8 cellular contexts compared by ENCODE assay signal in the genomic region with DNA sequence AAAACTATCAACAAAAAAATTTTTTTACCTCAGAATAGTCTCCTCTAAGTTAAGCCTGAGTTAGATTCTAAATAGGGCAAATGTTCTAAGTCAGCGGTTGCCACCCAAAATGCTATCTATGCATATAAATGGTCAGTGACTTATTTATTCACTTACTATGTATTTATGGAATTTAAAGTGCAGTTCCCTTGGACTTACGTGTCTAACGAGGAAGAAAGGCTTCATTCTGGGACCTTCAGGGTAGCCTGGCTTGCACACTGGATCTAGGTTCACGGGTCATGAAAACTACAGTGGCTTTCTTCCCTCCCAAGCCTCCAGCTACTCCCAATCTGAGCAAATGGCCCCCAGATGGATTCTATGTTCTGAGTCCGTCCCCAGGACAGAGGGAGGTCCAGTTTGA.
A peak's percentile ranks its signal among the peaks of the same experiment; 100 is the strongest.
DNase-seq lines count a peak whose midpoint lies in the region; ATAC-seq and TF ChIP-seq lines count a peak whose summit lies in the region.

No MANE protein-coding gene starts in this region.

- H2BK5ac ChIP-seq in trophoblast cell (ENCODE audit: low read depth, low read length, poor library complexity): no peak overlapping the region

- no peak overlapping the region for H3K4me2 ChIP-seq in trophoblast cell (ENCODE audit: low read length)

- no peaks in the 10 kb centered on the region for H3K9me3 Mint-ChIP-seq in Calu3 (ENCODE audit: low read depth, unreplicated experiment)

- no peaks in the 10 kb centered on the region for H3K27me3 Mint-ChIP-seq in Calu3 (ENCODE audit: unreplicated experiment)

- H3K4ac ChIP-seq in trophoblast cell (ENCODE audit: low read depth, low read length): no peak overlapping the region

- TF ChIP-seq CTCF in Calu3 (IDR thresholded peaks at IDR 0.05; ENCODE audit: unreplicated experiment) (no peak), Panc1 (IDR thresholded peaks at IDR 0.05) (no peak)

- no peak overlapping the region for H4K12ac ChIP-seq in trophoblast cell (ENCODE audit: low read depth, low read length)

- no peaks in the 10 kb centered on the region for H3K27me3 ChIP-seq in Panc1 (ENCODE audit: control insufficient read depth, insufficient read depth, low read length)
- no peaks in the 10 kb centered on the region for H3K27me3 ChIP-seq in effector memory CD4-positive, alpha-beta T cell (replicated peaks; ENCODE audit: control insufficient read depth, insufficient read depth, low read length, poor library complexity, severe bottlenecking)
- H3K27me3 ChIP-seq in trophoblast cell (ENCODE audit: insufficient read depth, low read length): no peaks in the 10 kb centered on the region
- no peaks in the 10 kb centered on the region for H3K27me3 ChIP-seq in MG63

- H3K36me3 Mint-ChIP-seq in Calu3 (ENCODE audit: insufficient read depth, unreplicated experiment): peaks cover 14% of the 10 kb centered on the region

- ATAC-seq in Panc1: no peak

- H3K79me2 ChIP-seq in trophoblast cell (ENCODE audit: control insufficient read depth, insufficient read depth, low read length, poor library complexity): no peaks in the 10 kb centered on the region

- POLR2A ChIA-PET in Panc1 (lab: Charles Lee): no interaction called here

- no peak overlapping the region for H2AFZ ChIP-seq in trophoblast cell (ENCODE audit: insufficient read depth, low read length, poor library complexity)

- H3K9ac ChIP-seq in trophoblast cell (ENCODE audit: low read length): no peak overlapping the region

- peak overlapping the region; percentile 25 for H4K91ac ChIP-seq in trophoblast cell (ENCODE audit: low read depth, low read length)

- no peak overlapping the region for H4K8ac ChIP-seq in trophoblast cell (ENCODE audit: low read depth, low read length)

- H3K79me1 ChIP-seq in trophoblast cell (ENCODE audit: low read length): peaks cover 23% of the 10 kb centered on the region

- no peak overlapping the region for H2BK120ac ChIP-seq in trophoblast cell (ENCODE audit: insufficient read depth, low read length, poor library complexity)

- H3K4me1 ChIP-seq in Panc1 (ENCODE audit: control insufficient read depth, insufficient read depth, low read length): peaks cover 69% of the 10 kb centered on the region
- H3K4me1 ChIP-seq in effector memory CD4-positive, alpha-beta T cell (ENCODE audit: control insufficient read depth, insufficient read depth, low read length, poor library complexity, severe bottlenecking): peaks cover 41% of the 10 kb centered on the region
- peaks cover 12 to 20% of the 10 kb centered on the region in 2 experiments for H3K4me1 ChIP-seq in trophoblast cell (ENCODE audit: control insufficient read depth in 1 of 2, insufficient read depth in 2 of 2, low read length in 2 of 2)

- no peaks in the 10 kb centered on the region for H3K9me3 ChIP-seq in Panc1 (ENCODE audit: control insufficient read depth, insufficient read depth, low read depth, low read length)
- H3K9me3 ChIP-seq in effector memory CD4-positive, alpha-beta T cell (ENCODE audit: control insufficient read depth, low read length): no peaks in the 10 kb centered on the region
- peaks cover 2% of the 10 kb centered on the region for H3K9me3 ChIP-seq in trophoblast cell (ENCODE audit: insufficient read depth, low read depth, low read length)
- H3K9me3 ChIP-seq in MG63: no peaks in the 10 kb centered on the region

- H3K27ac ChIP-seq in Panc1 (ENCODE audit: low read length) (peak overlapping the region; percentile 100), trophoblast cell (ENCODE audit: low read depth, low read length) (no peak overlapping the region)
- H3K27ac ChIP-seq in effector memory CD4-positive, alpha-beta T cell (ENCODE audit: insufficient read depth, low read length, poor library complexity, severe bottlenecking): peak overlapping the region; percentile 73

- peaks cover 76% of the 10 kb centered on the region for H3K4me1 Mint-ChIP-seq in Calu3 (ENCODE audit: low read depth, unreplicated experiment)

- H3K36me3 ChIP-seq in Panc1 (ENCODE audit: control insufficient read depth, insufficient read depth, low read length): no peaks in the 10 kb centered on the region
- H3K36me3 ChIP-seq in effector memory CD4-positive, alpha-beta T cell (ENCODE audit: control insufficient read depth, insufficient read depth, low read length): no peaks in the 10 kb centered on the region
- no peaks in the 10 kb centered on the region for H3K36me3 ChIP-seq in trophoblast cell (ENCODE audit: control insufficient read depth in 1 of 2, insufficient read depth in 2 of 2, low read length in 2 of 2)
- no peaks in the 10 kb centered on the region for H3K36me3 ChIP-seq in MG63

- intact Hi-C loops in Calu3 (cut with micrococcal nuclease; ENCODE audit: unreplicated experiment): loop anchor here (1.0 to 5.0 kb wide), 2 partner anchors 73 to 92 kb away; no protein-coding TSS in a partner anchor
- intact Hi-C loops in Panc1 (cut with micrococcal nuclease; ENCODE audit: unreplicated experiment): loop anchor here (10.0 kb wide), 3 partner anchors 75 to 135 kb away; partner anchors contain the start of gene ARF6

- in situ Hi-C loops in Panc1 (cut with HindIII; ENCODE audit: low pct_unique_long_range_greater_than_20kb, low sequenced_read_pairs): no loop called here

- no peak overlapping the region for H3K14ac ChIP-seq in trophoblast cell (ENCODE audit: low read length)

- peak overlapping the region; percentile 85 for H3K27ac Mint-ChIP-seq in Calu3 (ENCODE audit: unreplicated experiment)

- no peak overlapping the region for H2AK5ac ChIP-seq in trophoblast cell (ENCODE audit: low read length)

- H2BK12ac ChIP-seq in trophoblast cell (ENCODE audit: low read length): peak overlapping the region; percentile 71

- BruUV-seq in Calu3 (replicated peaks; lab: Mats Ljungman, UMichigan) (no TSS peak), Panc1 (replicated peaks; lab: Mats Ljungman, UMichigan) (no TSS peak)

- no CpG with 5 or more reads among the region's 5 CpGs for WGBS in trophoblast cell (ENCODE audit: extremely low coverage, insufficient coverage, insufficient read length)

- peak overlapping the region; percentile 7 for H3K4me3 Mint-ChIP-seq in Calu3 (ENCODE audit: low read depth, unreplicated experiment)

- no peak overlapping the region for H3K23ac ChIP-seq in trophoblast cell (ENCODE audit: low read length)

- CTCF ChIA-PET in Calu3 (lab: Charles Lee): interaction anchor here (1.0 to 1.5 kb wide), 5 partner anchors 20 to 116 kb away, joined by 3 to 5 read pairs (median 3); partner anchors contain the start of gene ARF6
- CTCF ChIA-PET in Panc1 (lab: Charles Lee): no interaction called here

- peak overlapping the region in 1 of 2 experiments; percentile 29; a peak in 3 of 4 replicates for H3K4me3 ChIP-seq in Panc1 (ENCODE audit: low read depth in 2 of 2, low read length in 2 of 2)
- no peak overlapping the region for H3K4me3 ChIP-seq in effector memory CD4-positive, alpha-beta T cell (ENCODE audit: insufficient read depth, low read depth, low read length, poor library complexity, severe bottlenecking)
- H3K4me3 ChIP-seq in trophoblast cell (ENCODE audit: low read depth, low read length): no peak overlapping the region
- no peak overlapping the region for H3K4me3 ChIP-seq in MG63

- H3K18ac ChIP-seq in trophoblast cell (ENCODE audit: low read length): no peak overlapping the region

- DNase-seq in Calu3 (no peak), Panc1 (ENCODE audit: low read depth, low spot score) (no peak), trophoblast cell (peak in 1 of 2 donors; percentile 54), AG08395 (ENCODE audit: low spot score) (no peak), GOT3 (lab: John Stamatoyannopoulos, UW) (no peak), MG63 (no peak)
- DNase-seq in effector memory CD4-positive, alpha-beta T cell: no peak
- no peak for DNase-seq in activated CD4-positive, CD25-positive, alpha-beta regulatory T cell treated with anti-CD3 and anti-CD28 coated beads, Interleukin-2, amount 50 U/mL, for 72 hours
